Comparison of ENCODE assay signal across 26 cellular contexts in the genomic region with DNA sequence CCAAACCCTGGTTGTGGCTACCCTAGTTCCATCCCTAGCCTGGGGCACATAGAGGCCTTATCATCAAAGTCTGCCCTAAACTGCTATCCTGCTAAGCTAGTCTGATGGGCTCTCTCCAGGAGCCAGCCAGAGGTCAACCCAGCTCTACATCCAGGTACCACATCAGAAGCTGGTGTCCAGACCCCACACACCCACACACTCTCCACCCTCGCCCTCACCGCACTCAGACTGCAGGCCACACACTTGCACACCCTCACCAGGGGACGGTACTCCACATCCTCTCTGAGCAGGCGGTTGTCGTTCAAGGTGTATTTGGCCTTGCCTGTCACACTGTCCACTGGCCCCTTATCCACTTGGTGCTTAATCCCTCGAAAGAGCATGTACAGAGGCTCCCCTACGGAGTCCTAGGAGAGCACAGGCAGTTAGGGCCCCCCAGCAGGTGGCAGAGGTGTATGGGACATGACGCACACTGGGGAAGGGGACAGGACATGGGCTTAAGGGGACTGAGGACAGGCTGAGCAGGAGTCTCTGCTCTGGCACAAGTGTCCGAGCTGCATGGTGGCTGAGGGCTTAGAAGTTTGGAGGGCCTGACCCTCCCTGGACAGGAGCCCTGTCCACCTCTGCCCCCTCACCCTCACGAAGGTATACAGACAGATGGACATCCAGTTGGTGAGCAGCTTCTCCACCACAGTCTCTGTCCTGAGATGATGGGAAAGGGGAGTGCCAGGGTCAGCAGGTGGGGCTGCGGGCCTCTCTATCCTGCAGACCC. TPM values are rescaled to one million over a fixed set of nuclear protein-coding genes. Genes with fewer than 3 reads are reported as not detected.
DNase-seq lines count a peak whose midpoint lies in the region; ATAC-seq and TF ChIP-seq lines count a peak whose summit lies in the region.
"Had no signal": no experiment of that assay in that cellular context is flagged by ENCODE, and none has a peak within 500 bp of the region (broad histone marks: within the 10 kb centered on the region; RNA-seq: fewer than 3 reads in every experiment).

No MANE protein-coding gene starts in this region.

- in situ Hi-C loops in GM13976 (cut with MboI; ENCODE audit: low sequenced_read_pairs, unreplicated experiment), result no loop called here

- no peaks in the 10 kb centered on the region for H3K9me3 Mint-ChIP-seq in activated CD4-positive, alpha-beta T cell treated with anti-CD3 and anti-CD28 coated beads, Interleukin-2, amount 10 ng/mL, durations not matched to agents 7 days and 5 days
- H3K9me3 Mint-ChIP-seq: activated CD4-positive, alpha-beta T cell treated with anti-CD3 and anti-CD28 coated beads, Interleukin-2, amount 10 ng/mL, durations not matched to agents 24 days and 14 days; activated naive CD4-positive, alpha-beta T cell treated with anti-CD3 and anti-CD28 coated beads, Interleukin-2, amount 50 U/mL, for 72 hours; activated T-cell treated with anti-CD3 and anti-CD28 coated beads, Interleukin-2, amount 50 U/mL, for 72 hours had no signal

- TF ChIP-seq EP300 in suprapubic skin (IDR thresholded peaks at IDR 0.05), result no peak

- WGBS in suprapubic skin, result 88% methylated on average over 8 of the region's 11 CpGs

- no peak for TF ChIP-seq POLR2A in suprapubic skin (IDR thresholded peaks at IDR 0.05)

- no peaks in the 10 kb centered on the region for H3K27me3 Mint-ChIP-seq in activated CD4-positive, alpha-beta T cell treated with anti-CD3 and anti-CD28 coated beads, Interleukin-2, amount 10 ng/mL, durations not matched to agents 7 days and 5 days
- H3K27me3 Mint-ChIP-seq: activated CD4-positive, alpha-beta T cell treated with anti-CD3 and anti-CD28 coated beads, Interleukin-2, amount 10 ng/mL, durations not matched to agents 24 days and 14 days had no signal

- TF ChIP-seq CTCF in RWPE1 (conservative IDR thresholded peaks at IDR 0.05; ENCODE audit: low read depth) (no peak), lower lobe of right lung (IDR thresholded peaks at IDR 0.05) (no peak), suprapubic skin (IDR thresholded peaks at IDR 0.05) (no peak), GM13976 (IDR thresholded peaks at IDR 0.05; ENCODE audit: borderline replicate concordance, control extremely low read depth, extremely low read depth, insufficient read depth, missing control alignments) (no peak)

- no peak overlapping the region for H3K4me3 Mint-ChIP-seq in activated CD4-positive, alpha-beta T cell treated with anti-CD3 and anti-CD28 coated beads, Interleukin-2, amount 10 ng/mL, durations not matched to agents 7 days and 5 days
- H3K4me3 Mint-ChIP-seq: activated CD4-positive, alpha-beta T cell treated with anti-CD3 and anti-CD28 coated beads, Interleukin-2, amount 10 ng/mL, durations not matched to agents 24 days and 14 days; activated T-cell treated with anti-CD3 and anti-CD28 coated beads, Interleukin-2, amount 50 U/mL, for 72 hours had no signal

- no peaks in the 10 kb centered on the region for H3K27me3 ChIP-seq in lower lobe of right lung (ENCODE audit: low read depth)
- H3K27me3 ChIP-seq in suprapubic skin, result no peaks in the 10 kb centered on the region
- H3K27me3 ChIP-seq: right atrium auricular region, tibial nerve had no signal

- no peaks in the 10 kb centered on the region for H3K4me1 ChIP-seq in lower lobe of right lung
- H3K4me1 ChIP-seq in suprapubic skin, result peaks cover 19% of the 10 kb centered on the region
- H3K4me1 ChIP-seq: right atrium auricular region had no signal

- H3K36me3 ChIP-seq in lower lobe of right lung (peaks cover 99% of the 10 kb centered on the region), suprapubic skin (peaks cover 91% of the 10 kb centered on the region)

- POLR2A ChIA-PET in activated CD4-positive, alpha-beta T cell treated with anti-CD3 and anti-CD28 coated beads, Interleukin-2, amount 10 ng/mL, durations not matched to agents 7 days and 5 days (lab: Charles Lee), result interaction anchor here (0.5 kb wide), 1 partner anchor 362 kb away, joined by 3 read pairs; no protein-coding TSS in a partner anchor
- POLR2A ChIA-PET in RWPE1 (lab: Yijun Ruan, JAX; ENCODE audit: low non-redundant PET), result no interaction called here

- H3K4me3 ChIP-seq in lower lobe of right lung (no peak overlapping the region), suprapubic skin (no peak overlapping the region)
- H3K4me3 ChIP-seq: right atrium auricular region, SK-N-MC, tibial nerve had no signal

- no peak for DNase-seq in activated CD4-positive, alpha-beta T cell treated with anti-CD3 and anti-CD28 coated beads, Interleukin-2, amount 10 ng/mL, durations not matched to agents 7 days and 5 days
- no peak for DNase-seq in activated CD4-positive, alpha-beta T cell treated with anti-CD3 and anti-CD28 coated beads for 48 hours
- DNase-seq in RWPE1 (ENCODE audit: low spot score) (no peak), lower lobe of right lung (peak; percentile 27), suprapubic skin (ENCODE audit: low spot score in 2 of 2) (peak; percentile 57 to 64), GM13976 (ENCODE audit: low spot score) (no peak), DMS79 treated with DMSO at 0.1 percent for 48 hours (lab: John Stamatoyannopoulos, UW) (no peak), HPDE6-E6E7 (ENCODE audit: extremely low spot score) (no peak)
- DNase-seq: activated CD4-positive, alpha-beta T cell treated with anti-CD3 and anti-CD28 coated beads, Interleukin-2, amount 10 ng/mL, durations not matched to agents 24 days and 14 days; activated T-cell treated with anti-CD3 and anti-CD28 coated beads, Interleukin-2, amount 50 U/mL, for 72 hours; DMS53; GDM1; GOT3; mammary epithelial cell; NCI-H510A treated with DMSO at 0.1 percent for 48 hours; NK-92 treated with Interleukin-12 subunit alpha and Interleukin-12 subunit beta, amount 100 ng/mL, for 24 hours; occipital lobe; stimulated activated naive CD8-positive, alpha-beta T cell treated with anti-CD3 and anti-CD28 coated beads, Interleukin-15, Interleukin-2, amounts not matched to agents 100 U/mL and 50 U/mL, for 24 hours had no signal

- H3K4me1 Mint-ChIP-seq in activated CD4-positive, alpha-beta T cell treated with anti-CD3 and anti-CD28 coated beads, Interleukin-2, amount 10 ng/mL, durations not matched to agents 7 days and 5 days, result no peaks in the 10 kb centered on the region
- H3K4me1 Mint-ChIP-seq: activated CD4-positive, alpha-beta T cell treated with anti-CD3 and anti-CD28 coated beads, Interleukin-2, amount 10 ng/mL, durations not matched to agents 24 days and 14 days had no signal

- H3K27ac ChIP-seq in RWPE1, result peak overlapping the region; percentile 99
- no peak overlapping the region for H3K27ac ChIP-seq in lower lobe of right lung
- H3K27ac ChIP-seq in suprapubic skin, result no peak overlapping the region
- H3K27ac ChIP-seq: KMS-11, right atrium auricular region, SK-N-MC had no signal

- no peaks in the 10 kb centered on the region for H3K36me3 Mint-ChIP-seq in activated CD4-positive, alpha-beta T cell treated with anti-CD3 and anti-CD28 coated beads, Interleukin-2, amount 10 ng/mL, durations not matched to agents 7 days and 5 days (ENCODE audit: low read depth)
- H3K36me3 Mint-ChIP-seq: activated naive CD4-positive, alpha-beta T cell treated with anti-CD3 and anti-CD28 coated beads, Interleukin-2, amount 50 U/mL, for 72 hours had no signal

- no peak for ATAC-seq in lower lobe of right lung
- ATAC-seq: activated naive CD4-positive, alpha-beta T cell treated with anti-CD3 and anti-CD28 coated beads, Interleukin-2, amount 50 U/mL, for 72 hours; activated T-cell treated with anti-CD3 and anti-CD28 coated beads, Interleukin-2, amount 50 U/mL, for 72 hours; stimulated activated naive CD8-positive, alpha-beta T cell treated with anti-CD3 and anti-CD28 coated beads, Interleukin-15, Interleukin-2, amounts not matched to agents 100 U/mL and 50 U/mL, for 24 hours had no signal

- CTCF ChIA-PET in activated CD4-positive, alpha-beta T cell treated with anti-CD3 and anti-CD28 coated beads, Interleukin-2, amount 10 ng/mL, durations not matched to agents 7 days and 5 days (lab: Charles Lee), result interaction anchor here (1.3 to 2.8 kb wide), 2 partner anchors 11 to 108 kb away, joined by 3 to 9 read pairs; no protein-coding TSS in a partner anchor
- CTCF ChIA-PET in RWPE1 (lab: Yijun Ruan, JAX), result no interaction called here

- peak overlapping the region; percentile 11 for H3K27ac Mint-ChIP-seq in activated CD4-positive, alpha-beta T cell treated with anti-CD3 and anti-CD28 coated beads, Interleukin-2, amount 10 ng/mL, durations not matched to agents 7 days and 5 days
- H3K27ac Mint-ChIP-seq: activated CD4-positive, alpha-beta T cell treated with anti-CD3 and anti-CD28 coated beads, Interleukin-2, amount 10 ng/mL, durations not matched to agents 24 days and 14 days; activated T-cell treated with anti-CD3 and anti-CD28 coated beads, Interleukin-2, amount 50 U/mL, for 72 hours had no signal

- H3K9me3 ChIP-seq in lower lobe of right lung (no peaks in the 10 kb centered on the region), suprapubic skin (no peaks in the 10 kb centered on the region)
- H3K9me3 ChIP-seq: right atrium auricular region, tibial nerve had no signal

- intact Hi-C loops in lower lobe of right lung (cut with DNase I), result no loop called here

RNA-seq across cellular contexts. Expression of a gene that starts 18.1 kb away (rescaled TPM):
- 1 to 10 TPM; 2.3 to 2.5 TPM for total RNA-seq in activated CD4-positive, alpha-beta T cell treated with anti-CD3 and anti-CD28 coated beads, Interleukin-2, amount 10 ng/mL, durations not matched to agents 7 days and 5 days
- 94.3 TPM for total RNA-seq in lower lobe of right lung
- total RNA-seq in suprapubic skin, result 100 to 1,000 TPM; 188 to 384 (median 220) TPM

RNA-seq across cellular contexts. Expression of a gene that starts 28.1 kb away (rescaled TPM):
- total RNA-seq in activated CD4-positive, alpha-beta T cell treated with anti-CD3 and anti-CD28 coated beads, Interleukin-2, amount 10 ng/mL, durations not matched to agents 7 days and 5 days, result 10 to 100 TPM; 11.6 to 15.1 TPM
- total RNA-seq in lower lobe of right lung (8.6 TPM), suprapubic skin (10 to 100 TPM in 3 of 4 donors, 1 to 10 TPM in 1; 6.4 to 18.7 (median 13.6) TPM)

RNA-seq across cellular contexts. Expression of a gene that starts 28.3 kb away (rescaled TPM):
- total RNA-seq in activated CD4-positive, alpha-beta T cell treated with anti-CD3 and anti-CD28 coated beads, Interleukin-2, amount 10 ng/mL, durations not matched to agents 7 days and 5 days, result 100 to 1,000 TPM; 285 to 290 TPM
- total RNA-seq in lower lobe of right lung, result 153 TPM
- 100 to 1,000 TPM; 122 to 281 (median 190) TPM for total RNA-seq in suprapubic skin

RNA-seq across cellular contexts. Expression of a gene that starts 34.7 kb away (rescaled TPM):
- 10 to 100 TPM; 17.4 to 19.4 TPM for total RNA-seq in activated CD4-positive, alpha-beta T cell treated with anti-CD3 and anti-CD28 coated beads, Interleukin-2, amount 10 ng/mL, durations not matched to agents 7 days and 5 days
- total RNA-seq in lower lobe of right lung, result 5.9 TPM
- total RNA-seq in suprapubic skin, result 10 to 100 TPM in 2 of 4 donors, 1 to 10 TPM in 2; 8.7 to 12.7 (median 10.2) TPM

RNA-seq across cellular contexts. Expression of a gene that starts 39.8 kb away (rescaled TPM):
- not detected for total RNA-seq in activated CD4-positive, alpha-beta T cell treated with anti-CD3 and anti-CD28 coated beads, Interleukin-2, amount 10 ng/mL, durations not matched to agents 7 days and 5 days
- total RNA-seq in lower lobe of right lung, result not detected
- not detected for total RNA-seq in suprapubic skin
- total RNA-seq: A172; activated naive CD4-positive, alpha-beta T cell treated with anti-CD3 and anti-CD28 coated beads, Interleukin-2, amount 50 U/mL, for 72 hours; activated T-cell treated with anti-CD3 and anti-CD28 coated beads, Interleukin-2, amount 50 U/mL, for 72 hours; HT-29; mammary epithelial cell; right atrium auricular region; T-helper 2 cell treated with Interferon-gamma antibody and Interleukin-4, amounts not matched to agents 100 ng/mL and 5 ng/mL, for 36 hours; tibial nerve had no signal

Comparison
In these comparisons a context has a peak if more than half of its experiments do, and no peak if none do; other contexts are left out.
1. DNase-seq: peak in lower lobe of right lung (single experiment) and suprapubic skin (2 of 2); none in activated CD4-positive, alpha-beta T cell treated with anti-CD3 and anti-CD28 coated beads, Interleukin-2, amount 10 ng/mL, durations not matched to agents 7 days and 5 days (single experiment), activated CD4-positive, alpha-beta T cell treated with anti-CD3 and anti-CD28 coated beads for 48 hours (single experiment), RWPE1 (single experiment), GM13976 (single experiment), DMS79 treated with DMSO at 0.1 percent for 48 hours (single experiment) and HPDE6-E6E7 (single experiment).
2. RNA of a gene that starts 18.1 kb away (total RNA-seq): 188 to 384 TPM in suprapubic skin and 94.3 TPM in lower lobe of right lung (single experiment); 2.3 to 2.5 TPM in activated CD4-positive, alpha-beta T cell treated with anti-CD3 and anti-CD28 coated beads, Interleukin-2, amount 10 ng/mL, durations not matched to agents 7 days and 5 days; every median in the first group is over 10 times any median in the second.